ENCODE assay signal across 22 cellular contexts in the genomic region with DNA sequence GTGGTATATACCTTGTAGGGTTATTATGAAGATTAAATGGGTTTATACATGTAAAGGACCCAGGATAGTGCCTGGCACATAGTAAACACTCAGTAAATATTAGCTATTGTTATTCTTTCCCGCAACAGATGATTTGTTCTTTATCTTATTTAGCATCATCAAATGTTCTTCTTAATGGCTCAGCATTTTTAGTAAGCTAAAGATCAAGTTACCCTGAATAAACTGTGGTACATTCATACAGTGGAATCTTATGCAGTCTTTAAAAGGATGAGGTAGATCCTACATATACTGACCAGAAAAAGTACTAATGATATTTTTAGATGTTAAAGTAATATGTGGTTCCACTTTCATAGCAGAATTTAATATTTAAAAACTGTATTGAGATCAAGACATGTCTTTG.
"Had no signal": no experiment of that assay in that cellular context is flagged by ENCODE, and none has a peak within 500 bp of the region (broad histone marks: within the 10 kb centered on the region; RNA-seq: fewer than 3 reads in every experiment).

No MANE protein-coding gene starts in this region.

- H3K9me3 ChIP-seq: esophagus squamous epithelium, left ventricle myocardium inferior, lower lobe of right lung, suprapubic skin, thyroid gland, upper lobe of left lung, vagina had no signal

- H3K27ac ChIP-seq: esophagus squamous epithelium, hepatocyte, left ventricle myocardium inferior, lower lobe of right lung, suprapubic skin, thyroid gland, upper lobe of left lung, vagina had no signal

- H3K27me3 ChIP-seq: esophagus squamous epithelium, hepatocyte, suprapubic skin, thyroid gland, upper lobe of left lung, vagina had no signal

- H3K27me3 Mint-ChIP-seq: dendritic cell treated with granulocyte-macrophage colony-stimulating factor and Interleukin-4, amounts not matched to agents 40 ng/mL and 50 ng/mL, for 4 days; effector memory CD8-positive, alpha-beta T cell; naive B cell had no signal

- ATAC-seq: effector memory CD8-positive, alpha-beta T cell; left cardiac atrium; stimulated activated naive CD8-positive, alpha-beta T cell treated with anti-CD3 and anti-CD28 coated beads, Interleukin-15, Interleukin-2, amounts not matched to agents 100 U/mL and 50 U/mL, for 24 hours had no signal

- H3K4me3 ChIP-seq: esophagus squamous epithelium, hepatocyte, left ventricle myocardium inferior, lower lobe of right lung, smooth muscle cell, suprapubic skin, thyroid gland, upper lobe of left lung, vagina had no signal

- H3K27ac Mint-ChIP-seq: dendritic cell treated with granulocyte-macrophage colony-stimulating factor and Interleukin-4, amounts not matched to agents 40 ng/mL and 50 ng/mL, for 4 days; effector memory CD8-positive, alpha-beta T cell; naive B cell had no signal

- H3K36me3 ChIP-seq: esophagus squamous epithelium, left ventricle myocardium inferior, lower lobe of right lung, suprapubic skin, thyroid gland, upper lobe of left lung, vagina had no signal

- H3K9me3 Mint-ChIP-seq: dendritic cell treated with granulocyte-macrophage colony-stimulating factor and Interleukin-4, amounts not matched to agents 40 ng/mL and 50 ng/mL, for 4 days; effector memory CD8-positive, alpha-beta T cell; naive B cell; nephron had no signal

- H3K36me3 Mint-ChIP-seq: naive B cell had no signal

- FAIRE-seq: colon, kidney had no signal

- H3K4me1 Mint-ChIP-seq: naive B cell had no signal

- H3K4me3 Mint-ChIP-seq: dendritic cell treated with granulocyte-macrophage colony-stimulating factor and Interleukin-4, amounts not matched to agents 40 ng/mL and 50 ng/mL, for 4 days; effector memory CD8-positive, alpha-beta T cell; naive B cell had no signal

- DNase-seq: effector memory CD8-positive, alpha-beta T cell; esophagus squamous epithelium; foreskin fibroblast; head of caudate nucleus; kidney; left cardiac atrium; left ventricle myocardium inferior; lower lobe of right lung; mesenchymal stem cell; midbrain; naive B cell; stimulated activated CD4-positive, alpha-beta T cell treated with anti-CD3 and anti-CD28 coated beads, Interleukin-2, amount 100 ng/mL, for 48 hours; stimulated activated naive CD8-positive, alpha-beta T cell treated with anti-CD3 and anti-CD28 coated beads, Interleukin-15, Interleukin-2, amounts not matched to agents 100 U/mL and 50 U/mL, for 24 hours; thyroid gland; upper lobe of left lung had no signal

- H2AFZ ChIP-seq: hepatocyte had no signal
